Comparison of ENCODE assay signal across 8 cellular contexts in genomic region chr7:726084-726853, GRCh38. TPM values are rescaled to one million over a fixed set of nuclear protein-coding genes. Genes with fewer than 3 reads are reported as not detected.
A peak's percentile ranks its signal among the peaks of the same experiment; 100 is the strongest.
DNase-seq lines count a peak whose midpoint lies in the region; ATAC-seq and TF ChIP-seq lines count a peak whose summit lies in the region.

DNAAF5 (plus strand) TSS chr7:726699; CDS start chr7:726721, 22 bp downstream.

- DNase-seq in AG08396 (ENCODE audit: low spot score) (peak; percentile 96), NCI-H2227 treated with DMSO at 0.1 percent for 48 hours (lab: John Stamatoyannopoulos, UW) (peak; percentile 79), kidney epithelial cell (ENCODE audit: low read depth) (peak; percentile 39)
- peak; percentile 77 for DNase-seq in activated CD4-positive, CD25-positive, alpha-beta regulatory T cell treated with anti-CD3 and anti-CD28 coated beads, Interleukin-2, amount 50 U/mL, for 16 hours (ENCODE audit: low read depth, low spot score)
- DNase-seq in central memory CD8-positive, alpha-beta T cell (ENCODE audit: low spot score in 2 of 2): peak; percentile 67 to 73
- DNase-seq in stimulated activated CD4-positive, alpha-beta T cell treated with anti-CD3 and anti-CD28 coated beads, Interleukin-15, amount 100 ng/mL, for 24 hours: peak; percentile 93

- peaks cover 6% of the 10 kb centered on the region for H3K36me3 Mint-ChIP-seq in central memory CD8-positive, alpha-beta T cell (ENCODE audit: insufficient read depth)

- peak within 1 kb of the TSS; percentile 77 for H3K4me3 Mint-ChIP-seq in central memory CD8-positive, alpha-beta T cell

- ATAC-seq in GM18907 (IDR thresholded peaks at IDR 0.05; ENCODE audit: unreplicated experiment) (peak; percentile 82), HG03139 (IDR thresholded peaks at IDR 0.05; ENCODE audit: unreplicated experiment) (peak; percentile 91)
- ATAC-seq in central memory CD8-positive, alpha-beta T cell (replicated peaks; ENCODE audit: extremely low read depth, poor library complexity, severe bottlenecking): peak; percentile 90

- H3K27me3 ChIP-seq in kidney epithelial cell (ENCODE audit: control insufficient read depth, insufficient read depth, low read length): no peaks in the 10 kb centered on the region

- peaks cover 25% of the 10 kb centered on the region for H3K4me1 Mint-ChIP-seq in central memory CD8-positive, alpha-beta T cell

- peak within 1 kb of the TSS; percentile 84 for H3K27ac Mint-ChIP-seq in central memory CD8-positive, alpha-beta T cell (ENCODE audit: low read depth)

- peak within 1 kb of the TSS; percentile 53 for H3K4me3 ChIP-seq in kidney epithelial cell (ENCODE audit: low read depth, low read length)

- H3K36me3 ChIP-seq in kidney epithelial cell (ENCODE audit: control insufficient read depth, insufficient read depth, low read length): peaks cover 1% of the 10 kb centered on the region

- peaks cover 4% of the 10 kb centered on the region for H3K9me3 Mint-ChIP-seq in central memory CD8-positive, alpha-beta T cell

- no peak for TF ChIP-seq CTCF in kidney epithelial cell (IDR thresholded peaks at IDR 0.05; ENCODE audit: insufficient read depth, low read length, poor library complexity, severe bottlenecking)

- H3K27me3 Mint-ChIP-seq in central memory CD8-positive, alpha-beta T cell: no peaks in the 10 kb centered on the region

RNA-seq across cellular contexts. Expression of gene DNAAF5, which starts in this region (rescaled TPM):
- 59.7 and 70.6 TPM in 2 replicates for total RNA-seq in kidney epithelial cell

Comparison
In these comparisons a context has a peak if more than half of its experiments do, and no peak if none do; other contexts are left out.
1. Peak in every context shown above with its lines: DNase-seq, ATAC-seq and H3K4me3 ChIP-seq.
2. DNase-seq: peak in every context shown above with its lines; median percentile 96 in AG08396; 93 in stimulated activated CD4-positive, alpha-beta T cell treated with anti-CD3 and anti-CD28 coated beads, Interleukin-15, amount 100 ng/mL, for 24 hours; 79 in NCI-H2227 treated with DMSO at 0.1 percent for 48 hours; 77 in activated CD4-positive, CD25-positive, alpha-beta regulatory T cell treated with anti-CD3 and anti-CD28 coated beads, Interleukin-2, amount 50 U/mL, for 16 hours; 70 in central memory CD8-positive, alpha-beta T cell; 39 in kidney epithelial cell.